Comparison of ENCODE assay signal across 15 cellular contexts in the genomic region with DNA sequence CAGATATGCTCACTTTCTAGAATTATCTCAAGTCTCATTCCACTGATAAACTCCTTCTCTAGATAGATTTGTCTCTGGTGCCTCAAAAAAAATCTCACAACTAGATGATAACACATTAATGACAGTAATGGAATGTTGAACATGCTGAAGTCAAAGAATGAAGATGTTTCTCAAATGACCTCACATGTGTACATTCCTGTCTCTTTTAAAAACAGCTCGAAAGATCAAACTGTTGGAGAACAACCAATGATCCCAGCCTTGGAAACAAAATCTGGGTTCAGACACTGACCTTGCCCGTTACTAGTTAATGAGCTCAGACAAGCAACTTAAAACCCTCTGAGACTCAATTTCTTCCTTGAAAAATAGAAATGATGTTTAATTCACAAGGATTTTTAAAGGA. TPM values are rescaled to one million over a fixed set of nuclear protein-coding genes. Genes with fewer than 3 reads are reported as not detected.
A peak's percentile ranks its signal among the peaks of the same experiment; 100 is the strongest.
DNase-seq lines count a peak whose midpoint lies in the region; ATAC-seq and TF ChIP-seq lines count a peak whose summit lies in the region.
"Had no signal": no experiment of that assay in that cellular context is flagged by ENCODE, and none has a peak within 500 bp of the region (broad histone marks: within the 10 kb centered on the region; RNA-seq: fewer than 3 reads in every experiment).

No MANE protein-coding gene starts in this region.

- H3K4me2 ChIP-seq in hepatocyte: peak overlapping the region; percentile 25

- 6% methylated on average over 2 of the region's 2 CpGs for WGBS in hepatocyte (ENCODE audit: low lambda C conversion rate, missing lambda C conversion rate)

- H3K9me2 ChIP-seq in hepatocyte (replicated peaks; ENCODE audit: insufficient read depth): no peaks in the 10 kb centered on the region

- DNase-seq in EH (ENCODE audit: low read depth) (peak; percentile 89), SW480 (ENCODE audit: low spot score) (peak; percentile 95), hepatocyte (ENCODE audit: low spot score) (peak; percentile 11), renal cortical epithelial cell (ENCODE audit: low read depth) (peak; percentile 32), substantia nigra (lab: John Stamatoyannopoulos, UW) (no peak)
- DNase-seq in natural killer cell treated with Interleukin-12 subunit alpha and Interleukin-12 subunit beta and Interleukin-15 and Interleukin-18, amount 100 ng/mL, for 72 hours (ENCODE audit: low spot score): no peak
- DNase-seq in activated CD4-positive, alpha-beta T cell treated with anti-CD3 and anti-CD28 coated beads, Interleukin-2, amount 10 ng/mL, durations not matched to agents 7 days and 5 days: no peak
- DNase-seq: activated gamma-delta T cell treated with Interleukin-2 at 50 U/mL for 16 hours; CD4-positive, alpha-beta memory T cell; GF-D8; stimulated activated CD4-positive, alpha-beta T cell treated with anti-CD3 and anti-CD28 coated beads, Interleukin-2, amount 100 ng/mL, for 48 hours had no signal

- no peaks in the 10 kb centered on the region for H3K9me3 ChIP-seq in hepatocyte (ENCODE audit: low read depth)
- H3K9me3 ChIP-seq: vagina had no signal

- CTCF ChIA-PET in activated CD4-positive, alpha-beta T cell treated with anti-CD3 and anti-CD28 coated beads, Interleukin-2, amount 10 ng/mL, durations not matched to agents 7 days and 5 days (lab: Charles Lee): no interaction called here

- TF ChIP-seq CTCF in hepatocyte (IDR thresholded peaks at IDR 0.05; ENCODE audit: poor library complexity): no peak

- ATAC-seq in HG03097 (IDR thresholded peaks at IDR 0.05; ENCODE audit: low FRiP score, unreplicated experiment): no peak
- no peak for ATAC-seq in natural killer cell treated with Interleukin-12 subunit alpha and Interleukin-12 subunit beta and Interleukin-15 and Interleukin-18, amount 100 ng/mL, for 72 hours

- no peaks in the 10 kb centered on the region for H4K20me1 ChIP-seq in hepatocyte (ENCODE audit: insufficient read depth, poor library complexity, severe bottlenecking)

- no peak overlapping the region for H3K27ac Mint-ChIP-seq in natural killer cell treated with Interleukin-12 subunit alpha and Interleukin-12 subunit beta and Interleukin-15 and Interleukin-18, amount 100 ng/mL, for 72 hours
- no peak overlapping the region for H3K27ac Mint-ChIP-seq in activated CD4-positive, alpha-beta T cell treated with anti-CD3 and anti-CD28 coated beads, Interleukin-2, amount 10 ng/mL, durations not matched to agents 7 days and 5 days

- no peak overlapping the region for H2AFZ ChIP-seq in hepatocyte
- H2AFZ ChIP-seq: parathyroid adenoma had no signal

- H3K4me3 Mint-ChIP-seq in natural killer cell treated with Interleukin-12 subunit alpha and Interleukin-12 subunit beta and Interleukin-15 and Interleukin-18, amount 100 ng/mL, for 72 hours: no peak overlapping the region
- H3K4me3 Mint-ChIP-seq in activated CD4-positive, alpha-beta T cell treated with anti-CD3 and anti-CD28 coated beads, Interleukin-2, amount 10 ng/mL, durations not matched to agents 7 days and 5 days: no peak overlapping the region
- H3K4me3 Mint-ChIP-seq: CD4-positive, alpha-beta memory T cell had no signal

- peak overlapping the region; percentile 58 for H3K27ac ChIP-seq in hepatocyte
- H3K27ac ChIP-seq in substantia nigra (ENCODE audit: low read depth, low read length, poor library complexity, severe bottlenecking): no peak overlapping the region
- H3K27ac ChIP-seq: cardiac muscle cell, parathyroid adenoma, vagina had no signal

- H3K27me3 Mint-ChIP-seq in natural killer cell treated with Interleukin-12 subunit alpha and Interleukin-12 subunit beta and Interleukin-15 and Interleukin-18, amount 100 ng/mL, for 72 hours: no peaks in the 10 kb centered on the region
- H3K27me3 Mint-ChIP-seq in activated CD4-positive, alpha-beta T cell treated with anti-CD3 and anti-CD28 coated beads, Interleukin-2, amount 10 ng/mL, durations not matched to agents 7 days and 5 days: peaks cover 2% of the 10 kb centered on the region

- peaks cover 9% of the 10 kb centered on the region for H3K9me3 Mint-ChIP-seq in natural killer cell treated with Interleukin-12 subunit alpha and Interleukin-12 subunit beta and Interleukin-15 and Interleukin-18, amount 100 ng/mL, for 72 hours
- H3K9me3 Mint-ChIP-seq in activated CD4-positive, alpha-beta T cell treated with anti-CD3 and anti-CD28 coated beads, Interleukin-2, amount 10 ng/mL, durations not matched to agents 7 days and 5 days: no peaks in the 10 kb centered on the region
- H3K9me3 Mint-ChIP-seq: CD4-positive, alpha-beta memory T cell had no signal

- H3K27me3 ChIP-seq in hepatocyte: no peaks in the 10 kb centered on the region
- H3K27me3 ChIP-seq: cardiac muscle cell, vagina had no signal

- no peaks in the 10 kb centered on the region for H3K79me2 ChIP-seq in hepatocyte
- H3K79me2 ChIP-seq: parathyroid adenoma had no signal

- POLR2A ChIA-PET in activated CD4-positive, alpha-beta T cell treated with anti-CD3 and anti-CD28 coated beads, Interleukin-2, amount 10 ng/mL, durations not matched to agents 7 days and 5 days (lab: Charles Lee): no interaction called here

- H3K36me3 Mint-ChIP-seq in natural killer cell treated with Interleukin-12 subunit alpha and Interleukin-12 subunit beta and Interleukin-15 and Interleukin-18, amount 100 ng/mL, for 72 hours: no peaks in the 10 kb centered on the region
- no peaks in the 10 kb centered on the region for H3K36me3 Mint-ChIP-seq in activated CD4-positive, alpha-beta T cell treated with anti-CD3 and anti-CD28 coated beads, Interleukin-2, amount 10 ng/mL, durations not matched to agents 7 days and 5 days (ENCODE audit: low read depth)
- H3K36me3 Mint-ChIP-seq: CD4-positive, alpha-beta memory T cell had no signal

- H3K4me1 ChIP-seq in hepatocyte (ENCODE audit: insufficient read depth): peaks cover 20% of the 10 kb centered on the region
- H3K4me1 ChIP-seq: parathyroid adenoma had no signal

- no peaks in the 10 kb centered on the region for H3K36me3 ChIP-seq in hepatocyte (replicated peaks; ENCODE audit: insufficient read depth, low read depth)
- H3K36me3 ChIP-seq: cardiac muscle cell, vagina had no signal

- H3K4me1 Mint-ChIP-seq in natural killer cell treated with Interleukin-12 subunit alpha and Interleukin-12 subunit beta and Interleukin-15 and Interleukin-18, amount 100 ng/mL, for 72 hours (ENCODE audit: low read depth in 2 of 2): no peaks in the 10 kb centered on the region
- no peaks in the 10 kb centered on the region for H3K4me1 Mint-ChIP-seq in activated CD4-positive, alpha-beta T cell treated with anti-CD3 and anti-CD28 coated beads, Interleukin-2, amount 10 ng/mL, durations not matched to agents 7 days and 5 days
- H3K4me1 Mint-ChIP-seq: CD4-positive, alpha-beta memory T cell had no signal

- no peak overlapping the region for H3K4me3 ChIP-seq in hepatocyte
- H3K4me3 ChIP-seq: cardiac muscle cell, vagina had no signal

RNA-seq across cellular contexts. Expression of a gene that starts 44.7 kb away (rescaled TPM):
- total RNA-seq in hepatocyte: 37.3 and 48.3 TPM in 2 replicates
- 12.0 and 15.8 TPM in 2 replicates for polyA plus RNA-seq in hepatocyte
- total RNA-seq in renal cortical epithelial cell: 0.89 and 2.1 TPM in 2 replicates
- not detected for total RNA-seq in natural killer cell treated with Interleukin-12 subunit alpha and Interleukin-12 subunit beta and Interleukin-15 and Interleukin-18, amount 100 ng/mL, for 72 hours
- not detected for total RNA-seq in activated CD4-positive, alpha-beta T cell treated with anti-CD3 and anti-CD28 coated beads, Interleukin-2, amount 10 ng/mL, durations not matched to agents 7 days and 5 days
- polyA plus RNA-seq: CD4-positive, alpha-beta memory T cell had no signal

Comparison
In these comparisons a context has a peak if more than half of its experiments do, and no peak if none do; other contexts are left out.
1. DNase-seq: peak in EH (single experiment), SW480 (single experiment), hepatocyte (single experiment) and renal cortical epithelial cell (single experiment); none in natural killer cell treated with Interleukin-12 subunit alpha and Interleukin-12 subunit beta and Interleukin-15 and Interleukin-18, amount 100 ng/mL, for 72 hours (single experiment), activated CD4-positive, alpha-beta T cell treated with anti-CD3 and anti-CD28 coated beads, Interleukin-2, amount 10 ng/mL, durations not matched to agents 7 days and 5 days (single experiment) and substantia nigra (0 of 49).
2. RNA of a gene that starts 44.7 kb away (total RNA-seq): 37.3 to 48.3 TPM in hepatocyte; 0.89 to 2.1 TPM in renal cortical epithelial cell, not detected in natural killer cell treated with Interleukin-12 subunit alpha and Interleukin-12 subunit beta and Interleukin-15 and Interleukin-18, amount 100 ng/mL, for 72 hours and not detected in activated CD4-positive, alpha-beta T cell treated with anti-CD3 and anti-CD28 coated beads, Interleukin-2, amount 10 ng/mL, durations not matched to agents 7 days and 5 days; every median in the first group is over 10 times any median in the second.